9 cellular contexts compared by ENCODE assay signal in genomic region chr13:105918842-105919741, GRCh38.
A peak's percentile ranks its signal among the peaks of the same experiment; 100 is the strongest.
DNase-seq lines count a peak whose midpoint lies in the region; ATAC-seq and TF ChIP-seq lines count a peak whose summit lies in the region.
"Had no signal": no experiment of that assay in that cellular context is flagged by ENCODE, and none has a peak within 500 bp of the region (broad histone marks: within the 10 kb centered on the region; RNA-seq: fewer than 3 reads in every experiment).

No MANE protein-coding gene starts in this region.

- 24 to 54% methylated on average over 6 to 11 of the region's 16 CpGs for WGBS in mesodermal cell (ENCODE audit: insufficient coverage in 2 of 2), 2 experiments

- H3K4me3 ChIP-seq in NB4 (ENCODE audit: low read depth, low read length) (no peak overlapping the region), mesodermal cell (ENCODE audit: extremely low read depth, insufficient read depth, low read length, poor library complexity, severe bottlenecking) (no peak overlapping the region)
- H3K4me3 ChIP-seq: lower lobe of right lung had no signal

- peaks cover 22% of the 10 kb centered on the region for H3K4me1 ChIP-seq in mesodermal cell (ENCODE audit: control insufficient read depth, insufficient read depth, low read length, poor library complexity, severe bottlenecking)
- H3K4me1 ChIP-seq: lower lobe of right lung had no signal

- TF ChIP-seq CTCF in NB4 (IDR thresholded peaks at IDR 0.05; ENCODE audit: low read depth, low read length) = no peak

- peak overlapping the region; percentile 78 for H3K27ac ChIP-seq in mesodermal cell (ENCODE audit: low read depth, low read length, severe bottlenecking)
- H3K27ac ChIP-seq: lower lobe of right lung had no signal

- TF ChIP-seq POLR2A in NB4 (IDR thresholded peaks at IDR 0.05; ENCODE audit: extremely low read depth, insufficient read length) = no peak

- H3K9me3 ChIP-seq in mesodermal cell (ENCODE audit: control insufficient read depth, low read length) = no peaks in the 10 kb centered on the region
- H3K9me3 ChIP-seq: lower lobe of right lung had no signal

- ATAC-seq in GM21367 (IDR thresholded peaks at IDR 0.05; ENCODE audit: unreplicated experiment) = no peak
- ATAC-seq in activated CD4-positive, CD25-positive, alpha-beta regulatory T cell treated with anti-CD3 and anti-CD28 coated beads, Interleukin-2, amount 50 U/mL, for 24 hours = no peak

- no peaks in the 10 kb centered on the region for H3K36me3 ChIP-seq in mesodermal cell (ENCODE audit: control insufficient read depth, insufficient read depth, low read length)
- H3K36me3 ChIP-seq: lower lobe of right lung had no signal

- DNase-seq in DMS153 treated with DMSO at 0.1 percent for 48 hours (lab: John Stamatoyannopoulos, UW; ENCODE audit: unreplicated experiment) (peak; percentile 71), NB4 (ENCODE audit: low read depth) (peak; percentile 74), cerebellar cortex (ENCODE audit: low spot score) (peak; percentile 79), NCI-H446 (lab: John Stamatoyannopoulos, UW) (no peak), D341Med (ENCODE audit: low spot score) (no peak)
- DNase-seq: lower lobe of right lung had no signal

Comparison
In these comparisons a context has a peak if more than half of its experiments do, and no peak if none do; other contexts are left out.
1. DNase-seq: peak in DMS153 treated with DMSO at 0.1 percent for 48 hours (single experiment), NB4 (single experiment) and cerebellar cortex (single experiment); none in NCI-H446 (0 of 2) and D341Med (single experiment).